ENCODE assay signal across 8 cellular contexts in genomic region chr19:38729653-38730469, GRCh38. TPM values are rescaled to one million over a fixed set of nuclear protein-coding genes. Genes with fewer than 3 reads are reported as not detected.
A peak's percentile ranks its signal among the peaks of the same experiment; 100 is the strongest.
DNase-seq lines count a peak whose midpoint lies in the region; ATAC-seq and TF ChIP-seq lines count a peak whose summit lies in the region.

No MANE protein-coding gene starts in this region.

- H3K79me1 ChIP-seq in trophoblast cell (ENCODE audit: low read length), result peaks cover 2% of the 10 kb centered on the region

- no peak overlapping the region for H4K12ac ChIP-seq in trophoblast cell (ENCODE audit: low read depth, low read length)

- DNase-seq in AG10803 (ENCODE audit: low read depth) (peak; percentile 49), GM20000 (ENCODE audit: low spot score) (peak; percentile 81), fibroblast of lung (ENCODE audit: low read depth in 2 of 2) (peak; percentile 47 to 55), trophoblast cell (peak; percentile 55 to 78), aorta (peak; percentile 78 to 92), HPDE6-E6E7 (ENCODE audit: extremely low spot score) (no peak)
- peak; percentile 82 for DNase-seq in activated T-cell treated with anti-CD3 and anti-CD28 coated beads, Interleukin-2, amount 50 U/mL, for 1 hour

- no peak overlapping the region for H3K18ac ChIP-seq in trophoblast cell (ENCODE audit: low read length)

- no peak overlapping the region for H3K23ac ChIP-seq in trophoblast cell (ENCODE audit: low read length)

- H3K4me2 ChIP-seq in OCI-LY1 (ENCODE audit: low read length) (no peak overlapping the region), fibroblast of lung (ENCODE audit: extremely low read depth, insufficient read depth, low read length) (no peak overlapping the region), trophoblast cell (ENCODE audit: low read length) (no peak overlapping the region)

- no peak overlapping the region for H2BK120ac ChIP-seq in trophoblast cell (ENCODE audit: insufficient read depth, low read length, poor library complexity)

- TF ChIP-seq CTCF in AG10803 (conservative IDR thresholded peaks at IDR 0.05; ENCODE audit: low read length) (peak; percentile 72), GM20000 (IDR thresholded peaks at IDR 0.05; ENCODE audit: extremely low read depth, missing control alignments) (peak; percentile 85), OCI-LY1 (IDR thresholded peaks at IDR 0.05; ENCODE audit: low read length) (peak; percentile 90), fibroblast of lung (conservative IDR thresholded peaks at IDR 0.05 in 1 of 2, IDR thresholded peaks at IDR 0.05 in 1 of 2; ENCODE audit: low read depth in 1 of 2, low read length in 2 of 2) (peak; percentile 66 to 82)

- H2AK5ac ChIP-seq in trophoblast cell (ENCODE audit: low read length), result no peak overlapping the region

- H3K4me1 ChIP-seq in OCI-LY1 (ENCODE audit: insufficient read depth, low read length, severe bottlenecking), result peaks cover 12% of the 10 kb centered on the region
- peaks cover 4% of the 10 kb centered on the region for H3K4me1 ChIP-seq in fibroblast of lung (ENCODE audit: control insufficient read depth, extremely low read depth, insufficient read depth, low read length)
- peaks cover 11 to 12% of the 10 kb centered on the region in 2 experiments for H3K4me1 ChIP-seq in trophoblast cell (ENCODE audit: control insufficient read depth in 1 of 2, insufficient read depth in 2 of 2, low read length in 2 of 2)
- H3K4me1 ChIP-seq in aorta (ENCODE audit: control insufficient read depth in 1 of 2, insufficient read depth in 2 of 2, low read length in 2 of 2), result no peaks in the 10 kb centered on the region

- peaks cover 51% of the 10 kb centered on the region for H3K36me3 ChIP-seq in OCI-LY1 (ENCODE audit: insufficient read depth, low read length)
- peaks cover 41% of the 10 kb centered on the region for H3K36me3 ChIP-seq in fibroblast of lung (ENCODE audit: control insufficient read depth, insufficient read depth, low read length)
- H3K36me3 ChIP-seq in trophoblast cell (ENCODE audit: control insufficient read depth in 1 of 2, insufficient read depth in 2 of 2, low read length in 2 of 2), result peaks cover 67 to 75% of the 10 kb centered on the region in 2 experiments
- H3K36me3 ChIP-seq in aorta (ENCODE audit: control insufficient read depth in 1 of 2, insufficient read depth in 2 of 2, low read length in 1 of 2), result peaks cover 5 to 27% of the 10 kb centered on the region in 2 donors

- no peak overlapping the region for H2BK12ac ChIP-seq in trophoblast cell (ENCODE audit: low read length)

- no peaks in the 10 kb centered on the region for H3F3A ChIP-seq in OCI-LY1 (ENCODE audit: insufficient read depth, low read length)

- no peaks in the 10 kb centered on the region for H3K9me2 ChIP-seq in OCI-LY1 (ENCODE audit: low read depth, low read length)

- H3K9me3 ChIP-seq in OCI-LY1 (ENCODE audit: low read length) (no peaks in the 10 kb centered on the region), fibroblast of lung (ENCODE audit: control insufficient read depth, insufficient read depth, low read depth, low read length) (no peaks in the 10 kb centered on the region), trophoblast cell (ENCODE audit: insufficient read depth, low read depth, low read length) (no peaks in the 10 kb centered on the region), aorta (ENCODE audit: control insufficient read depth, low read length) (no peaks in the 10 kb centered on the region)

- H3K79me2 ChIP-seq in OCI-LY1 (ENCODE audit: insufficient read depth, low read length) (no peaks in the 10 kb centered on the region), fibroblast of lung (ENCODE audit: control insufficient read depth, insufficient read depth, low read length) (peaks cover 2% of the 10 kb centered on the region), trophoblast cell (ENCODE audit: control insufficient read depth, insufficient read depth, low read length, poor library complexity) (no peaks in the 10 kb centered on the region)

- H3K27me3 ChIP-seq in OCI-LY1 (ENCODE audit: insufficient read depth, low read length) (no peaks in the 10 kb centered on the region), fibroblast of lung (ENCODE audit: control insufficient read depth, insufficient read depth, low read length) (no peaks in the 10 kb centered on the region), trophoblast cell (ENCODE audit: insufficient read depth, low read length) (no peaks in the 10 kb centered on the region), aorta (ENCODE audit: control insufficient read depth in 1 of 2, insufficient read depth in 2 of 2, low read length in 1 of 2) (no peaks in the 10 kb centered on the region)

- H4K20me1 ChIP-seq in OCI-LY1 (ENCODE audit: insufficient read depth, low read length), result no peaks in the 10 kb centered on the region
- no peaks in the 10 kb centered on the region for H4K20me1 ChIP-seq in fibroblast of lung (ENCODE audit: control insufficient read depth, extremely low read depth, insufficient read depth, low read length)

- no peak overlapping the region for H4K91ac ChIP-seq in trophoblast cell (ENCODE audit: low read depth, low read length)

- no peak overlapping the region for H3K4ac ChIP-seq in trophoblast cell (ENCODE audit: low read depth, low read length)

- no peak overlapping the region for H3K27ac ChIP-seq in OCI-LY1 (ENCODE audit: low read depth, low read length, poor library complexity, severe bottlenecking)
- H3K27ac ChIP-seq in fibroblast of lung (ENCODE audit: insufficient read depth, low read length), result no peak overlapping the region
- H3K27ac ChIP-seq in trophoblast cell (ENCODE audit: low read depth, low read length), result no peak overlapping the region
- H3K27ac ChIP-seq in aorta (ENCODE audit: low read depth in 1 of 2, low read length in 2 of 2), result no peak overlapping the region

- no peak overlapping the region for H2BK5ac ChIP-seq in trophoblast cell (ENCODE audit: low read depth, low read length, poor library complexity)

- no CpG with 5 or more reads among the region's 17 CpGs for WGBS in trophoblast cell (ENCODE audit: extremely low coverage, insufficient coverage, insufficient read length)
- 65 to 67% methylated on average over 17 of the region's 17 CpGs for WGBS in aorta, 2 donors

- H4K8ac ChIP-seq in trophoblast cell (ENCODE audit: low read depth, low read length), result no peak overlapping the region

- ATAC-seq in aorta (ENCODE audit: low FRiP score), result peak; percentile 46

- H3K9ac ChIP-seq in OCI-LY1 (ENCODE audit: low read length) (no peak overlapping the region), fibroblast of lung (ENCODE audit: insufficient read depth, low read length) (no peak overlapping the region), trophoblast cell (ENCODE audit: low read length) (no peak overlapping the region)

- no peak overlapping the region for H3K14ac ChIP-seq in trophoblast cell (ENCODE audit: low read length)

- intact Hi-C loops in aorta (cut with DNase I), result loop anchor here in 1 of 2 donors (5.0 to 10.0 kb wide), 2 partner anchors 102 to 335 kb away; partner anchors contain the start of gene ECH1

- H3K4me3 ChIP-seq in AG10803 (ENCODE audit: low read length) (no peak overlapping the region), OCI-LY1 (ENCODE audit: low read depth, low read length, poor library complexity, severe bottlenecking) (no peak overlapping the region), fibroblast of lung (replicated peaks in 1 of 4; ENCODE audit: control extremely low read depth in 1 of 4, insufficient read depth in 1 of 4, low read depth in 3 of 4, low read length in 4 of 4) (no peak overlapping the region), trophoblast cell (ENCODE audit: low read depth, low read length) (no peak overlapping the region), aorta (ENCODE audit: low read length in 2 of 2) (no peak overlapping the region)

- H2AFZ ChIP-seq in OCI-LY1 (ENCODE audit: low read length) (no peak overlapping the region), fibroblast of lung (ENCODE audit: low read length) (no peak overlapping the region), trophoblast cell (ENCODE audit: insufficient read depth, low read length, poor library complexity) (no peak overlapping the region)

RNA-seq across cellular contexts. Expression of gene CAPN12, which starts 14.4 kb away (rescaled TPM):
- total RNA-seq in fibroblast of lung, result 0.26 and 0.50 TPM in 2 replicates
- polyA plus RNA-seq in fibroblast of lung, result 0.07 and 0.20 TPM in 2 replicates
- 0.05 TPM in 1 of 2 replicates, not detected in the other for polyA plus RNA-seq in fibroblast of lung (2012)
- polyA minus RNA-seq in fibroblast of lung (ENCODE audit: low replicate concordance), result not detected in 2 replicates
- 11.0 and 11.5 TPM in 2 replicates for polyA plus RNA-seq in trophoblast cell (2013)
- 1 to 10 TPM; 1.9 to 2.8 TPM for total RNA-seq in aorta
- polyA plus RNA-seq in aorta, result 1 to 10 TPM; 1.0 to 4.5 TPM

RNA-seq across cellular contexts. Expression of gene LGALS7, which starts 43.5 kb away (rescaled TPM):
- total RNA-seq in fibroblast of lung (not detected in 2 replicates), aorta (not detected)
- polyA plus RNA-seq in fibroblast of lung (not detected in 2 replicates), aorta (not detected)
- polyA plus RNA-seq in fibroblast of lung (2012), result not detected in 2 replicates
- polyA minus RNA-seq in fibroblast of lung (ENCODE audit: low replicate concordance), result not detected in 2 replicates
- not detected in 2 replicates for polyA plus RNA-seq in trophoblast cell (2013)

RNA-seq across cellular contexts. Expression of gene LGALS7B, which starts 59.1 kb away (rescaled TPM):
- total RNA-seq in fibroblast of lung (not detected in 2 replicates), aorta (not detected)
- polyA plus RNA-seq in fibroblast of lung (0.28 TPM in 1 of 2 replicates, not detected in the other), aorta (not detected)
- polyA plus RNA-seq in fibroblast of lung (2012), result not detected in 2 replicates
- polyA minus RNA-seq in fibroblast of lung (ENCODE audit: low replicate concordance), result not detected in 2 replicates
- polyA plus RNA-seq in trophoblast cell (2013), result not detected in 2 replicates
